In genomic region chr22:41230399-41230785, GRCh38 we compare ENCODE assay signal across 20 cellular contexts.
"Had no signal": no experiment of that assay in that cellular context is flagged by ENCODE, and none has a peak within 500 bp of the region (broad histone marks: within the 10 kb centered on the region; RNA-seq: fewer than 3 reads in every experiment).

No MANE protein-coding gene starts in this region.

- H3K4me3 Mint-ChIP-seq: activated CD4-positive, alpha-beta memory T cell treated with anti-CD3 and anti-CD28 coated beads, Interleukin-2, amount 10 ng/mL, durations not matched to agents 7 days and 5 days; activated naive CD4-positive, alpha-beta T cell treated with anti-CD3 and anti-CD28 coated beads for 36 hours; activated naive CD8-positive, alpha-beta T cell treated with anti-CD3 and anti-CD28 coated beads, Interleukin-2, amount 50 U/mL, for 24 hours; activated T-cell treated with anti-CD3 and anti-CD28 coated beads, Interleukin-2, amount 50 U/mL, for 72 hours had no signal

- H3K9me3 ChIP-seq: body of pancreas, mucosa of descending colon, thyroid gland, upper lobe of right lung had no signal

- H3K4me3 ChIP-seq: body of pancreas, cardiac muscle cell, mucosa of descending colon, thyroid gland, upper lobe of right lung had no signal

- ATAC-seq: activated naive CD8-positive, alpha-beta T cell treated with anti-CD3 and anti-CD28 coated beads, Interleukin-2, amount 50 U/mL, for 24 hours; activated T-cell treated with anti-CD3 and anti-CD28 coated beads, Interleukin-2, amount 50 U/mL, for 72 hours; body of pancreas; esophagus mucosa; mucosa of descending colon; stimulated activated naive CD8-positive, alpha-beta T cell treated with anti-CD3 and anti-CD28 coated beads, Interleukin-15, Interleukin-2, amounts not matched to agents 100 U/mL and 50 U/mL, for 24 hours; upper lobe of right lung had no signal

- DNase-seq: activated CD4-positive, alpha-beta memory T cell treated with anti-CD3 and anti-CD28 coated beads, Interleukin-2, amount 10 ng/mL, durations not matched to agents 7 days and 5 days; activated CD4-positive, alpha-beta T cell treated with anti-CD3 and anti-CD28 coated beads for 48 hours; activated effector memory CD4-positive, alpha-beta T cell treated with Interleukin-2 at 50 U/mL for 16 hours; activated naive CD4-positive, alpha-beta T cell treated with anti-CD3 and anti-CD28 coated beads for 36 hours; activated naive CD8-positive, alpha-beta T cell treated with anti-CD3 and anti-CD28 coated beads, Interleukin-2, amount 50 U/mL, for 24 hours; activated T-cell treated with anti-CD3 and anti-CD28 coated beads, Interleukin-2, amount 50 U/mL, for 72 hours; body of pancreas; effector CD8-positive, alpha-beta T cell; foreskin melanocyte; glutamatergic neuron; mesendoderm; mucosa of descending colon; occipital lobe; posterior cingulate gyrus; stimulated activated CD4-positive, alpha-beta T cell treated with anti-CD3 and anti-CD28 coated beads, Interleukin-4, amount 100 ng/mL, for 1 hour; stimulated activated naive CD8-positive, alpha-beta T cell treated with anti-CD3 and anti-CD28 coated beads, Interleukin-15, Interleukin-2, amounts not matched to agents 100 U/mL and 50 U/mL, for 24 hours; thyroid gland; upper lobe of right lung had no signal

- H3K4me1 ChIP-seq: body of pancreas, thyroid gland, upper lobe of right lung had no signal

- H3K4me1 Mint-ChIP-seq: activated CD4-positive, alpha-beta memory T cell treated with anti-CD3 and anti-CD28 coated beads, Interleukin-2, amount 10 ng/mL, durations not matched to agents 7 days and 5 days; activated naive CD8-positive, alpha-beta T cell treated with anti-CD3 and anti-CD28 coated beads, Interleukin-2, amount 50 U/mL, for 24 hours had no signal

- H3K9me3 Mint-ChIP-seq: activated CD4-positive, alpha-beta memory T cell treated with anti-CD3 and anti-CD28 coated beads, Interleukin-2, amount 10 ng/mL, durations not matched to agents 7 days and 5 days; activated naive CD4-positive, alpha-beta T cell treated with anti-CD3 and anti-CD28 coated beads for 36 hours; activated naive CD8-positive, alpha-beta T cell treated with anti-CD3 and anti-CD28 coated beads, Interleukin-2, amount 50 U/mL, for 24 hours; activated T-cell treated with anti-CD3 and anti-CD28 coated beads, Interleukin-2, amount 50 U/mL, for 72 hours had no signal

- H3K27ac ChIP-seq: upper lobe of right lung had no signal

- H3K27ac Mint-ChIP-seq: activated CD4-positive, alpha-beta memory T cell treated with anti-CD3 and anti-CD28 coated beads, Interleukin-2, amount 10 ng/mL, durations not matched to agents 7 days and 5 days; activated naive CD4-positive, alpha-beta T cell treated with anti-CD3 and anti-CD28 coated beads for 36 hours; activated naive CD8-positive, alpha-beta T cell treated with anti-CD3 and anti-CD28 coated beads, Interleukin-2, amount 50 U/mL, for 24 hours; activated T-cell treated with anti-CD3 and anti-CD28 coated beads, Interleukin-2, amount 50 U/mL, for 72 hours had no signal

- H3K27me3 ChIP-seq: body of pancreas, cardiac muscle cell, thyroid gland, upper lobe of right lung had no signal
